1 cellular context compared by ENCODE assay signal in the genomic region with DNA sequence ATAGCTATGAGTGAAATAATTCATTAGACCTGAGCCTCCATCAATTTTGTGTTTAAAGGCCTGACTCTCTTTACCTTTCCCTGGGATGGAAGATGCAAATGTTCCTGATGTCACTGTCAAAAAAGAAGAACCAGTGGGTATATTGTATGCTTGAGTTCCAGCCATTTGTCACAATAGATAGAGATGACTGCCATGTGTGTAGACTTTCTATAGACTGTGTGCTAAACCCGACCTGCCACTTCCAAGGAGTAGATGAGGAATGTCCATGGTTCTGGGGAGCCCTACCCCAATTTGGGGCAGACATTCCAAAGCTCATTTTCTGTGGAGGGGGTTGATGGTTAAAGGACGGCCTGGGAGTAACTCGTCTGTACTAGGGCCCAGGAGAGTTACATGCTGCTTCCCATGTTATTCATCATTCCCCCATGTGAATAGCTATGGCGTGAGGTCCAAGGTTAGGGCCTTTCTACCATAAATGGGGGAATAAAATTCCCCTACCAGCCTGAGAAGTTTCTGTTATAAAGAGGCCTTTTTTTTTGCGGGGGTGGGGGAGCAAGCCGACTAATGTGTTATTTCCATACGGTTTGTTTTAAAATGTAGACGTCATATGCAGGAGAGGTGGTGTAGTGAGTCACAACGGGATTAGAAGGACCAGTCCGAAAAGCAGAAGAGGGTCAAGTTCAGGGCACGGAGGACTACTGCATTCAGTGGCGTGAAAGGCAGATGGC.
TF ChIP-seq lines count a peak whose summit lies in the region.

No MANE protein-coding gene starts in this region.

TF ChIP-seq in GM12878, 131 proteins besides CTCF, POLR2A, EP300 and RAD21 (continued from another document and continues in another):
- TF ChIP-seq ZBTB33 (IDR thresholded peaks at IDR 0.05) (no peak), TARDBP (IDR thresholded peaks at IDR 0.05; ENCODE audit: borderline replicate concordance) (0 out of 2 replicates have a peak, but pooled peaks have one; percentile 28), ZSCAN29 (IDR thresholded peaks at IDR 0.05) (peak; percentile 43; the same call in 1 of the 2 replicates), EED (IDR thresholded peaks at IDR 0.05; ENCODE audit: low read depth) (peak; percentile 85), MYC (IDR thresholded peaks at IDR 0.05; ENCODE audit: insufficient read depth, insufficient read length, insufficient replicate concordance, low read length, severe bottlenecking) (no peak), FOXM1 (IDR thresholded peaks at IDR 0.05; ENCODE audit: low read depth, low read length) (peak; percentile 91; the same call in 1 of the 2 replicates), USF2 (IDR thresholded peaks at IDR 0.05; ENCODE audit: borderline replicate concordance, low read depth, low read length) (no peak), SMAD5 (IDR thresholded peaks at IDR 0.05; ENCODE audit: low read depth) (0 out of 2 replicates have a peak, but pooled peaks have one; percentile 35), SRF (IDR thresholded peaks at IDR 0.05; ENCODE audit: low read depth in 2 of 2, low read length in 2 of 2) (no peak; a peak in 1 of 4 replicates), SUPT20H (IDR thresholded peaks at IDR 0.05; ENCODE audit: borderline replicate concordance, control insufficient read depth, low read depth, low read length) (no peak), JUNB (IDR thresholded peaks at IDR 0.05) (peak; percentile 83), SREBF1 (IDR thresholded peaks at IDR 0.05; ENCODE audit: low read length) (no peak), RB1 (IDR thresholded peaks at IDR 0.05; ENCODE audit: borderline replicate concordance) (no peak), YY1 (IDR thresholded peaks at IDR 0.05; ENCODE audit: low read depth, low read length) (peak; percentile 56; the same call in 1 of the 2 replicates), REST (IDR thresholded peaks at IDR 0.05; ENCODE audit: low read depth, low read length) (no peak), SPI1 (IDR thresholded peaks at IDR 0.05; ENCODE audit: borderline replicate concordance, insufficient read depth, low read depth, low read length) (peak; percentile 76), POLR2AphosphoS5 (IDR thresholded peaks at IDR 0.05; ENCODE audit: low read length) (no peak), BMI1 (IDR thresholded peaks at IDR 0.05; ENCODE audit: borderline replicate concordance) (no peak), ASH2L (IDR thresholded peaks at IDR 0.05; ENCODE audit: borderline replicate concordance, low read depth) (no peak), PML (IDR thresholded peaks at IDR 0.05; ENCODE audit: low read length) (no peak; the same call in 1 of the 2 replicates), LARP7 (IDR thresholded peaks at IDR 0.05) (no peak), SMARCA5 (IDR thresholded peaks at IDR 0.05) (no peak), ZNF207 (IDR thresholded peaks at IDR 0.05; ENCODE audit: borderline replicate concordance) (no peak), GATAD2B (conservative IDR thresholded peaks at IDR 0.05; ENCODE audit: low read depth) (no peak), ATF7 (IDR thresholded peaks at IDR 0.05; ENCODE audit: low read depth) (peak; percentile 85), SIX5 (IDR thresholded peaks at IDR 0.05; ENCODE audit: low read depth, low read length, severe bottlenecking) (no peak), TCF12 (IDR thresholded peaks at IDR 0.05; ENCODE audit: low read depth, low read length) (no peak), BRCA1 (IDR thresholded peaks at IDR 0.05; ENCODE audit: low read depth, low read length) (no peak), DPF2 (IDR thresholded peaks at IDR 0.05) (peak; percentile 75), CHD1 (IDR thresholded peaks at IDR 0.05; ENCODE audit: low read depth, low read length) (no peak), CBX3 (IDR thresholded peaks at IDR 0.05; ENCODE audit: borderline replicate concordance, low read depth) (no peak), FOXK2 (IDR thresholded peaks at IDR 0.05) (no peak), ZNF274 (IDR thresholded peaks at IDR 0.05; ENCODE audit: insufficient read depth, insufficient read length) (no peak), CREB1 (IDR thresholded peaks at IDR 0.05; ENCODE audit: low read depth) (peak; percentile 83), MEF2A (IDR thresholded peaks at IDR 0.05; ENCODE audit: insufficient read depth, low read depth, low read length) (peak; percentile 55; the same call in 1 of the 2 replicates), ZNF622 (IDR thresholded peaks at IDR 0.05) (no peak), IKZF2 (IDR thresholded peaks at IDR 0.05) (peak; percentile 76 to 79), CBX5 (IDR thresholded peaks at IDR 0.05; ENCODE audit: low read depth) (no peak), ETV6 (conservative IDR thresholded peaks at IDR 0.05 in 1 of 2, IDR thresholded peaks at IDR 0.05 in 1 of 2; ENCODE audit: borderline replicate concordance in 1 of 2, low read depth in 1 of 2) (peak in 1 of 2 experiments; percentile 71; a peak in 1 of 4 replicates), SREBF2 (IDR thresholded peaks at IDR 0.05; ENCODE audit: low read length) (no peak), RFX5 (IDR thresholded peaks at IDR 0.05; ENCODE audit: low read depth, low read length) (no peak), CHD2 (IDR thresholded peaks at IDR 0.05; ENCODE audit: borderline replicate concordance, low read depth, low read length) (no peak), BCL11A (IDR thresholded peaks at IDR 0.05; ENCODE audit: low read depth, low read length) (peak; percentile 62; the same call in 1 of the 2 replicates), SUZ12 (IDR thresholded peaks at IDR 0.05; ENCODE audit: unreplicated experiment) (no peak)
- TF ChIP-seq, protein P1, sequence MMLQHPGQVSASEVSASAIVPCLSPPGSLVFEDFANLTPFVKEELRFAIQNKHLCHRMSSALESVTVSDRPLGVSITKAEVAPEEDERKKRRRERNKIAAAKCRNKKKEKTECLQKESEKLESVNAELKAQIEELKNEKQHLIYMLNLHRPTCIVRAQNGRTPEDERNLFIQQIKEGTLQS (IDR thresholded peaks at IDR 0.05; ENCODE audit: borderline replicate concordance, extremely low read depth, low read depth, low read length), result no peak
- TF ChIP-seq, protein P2, sequence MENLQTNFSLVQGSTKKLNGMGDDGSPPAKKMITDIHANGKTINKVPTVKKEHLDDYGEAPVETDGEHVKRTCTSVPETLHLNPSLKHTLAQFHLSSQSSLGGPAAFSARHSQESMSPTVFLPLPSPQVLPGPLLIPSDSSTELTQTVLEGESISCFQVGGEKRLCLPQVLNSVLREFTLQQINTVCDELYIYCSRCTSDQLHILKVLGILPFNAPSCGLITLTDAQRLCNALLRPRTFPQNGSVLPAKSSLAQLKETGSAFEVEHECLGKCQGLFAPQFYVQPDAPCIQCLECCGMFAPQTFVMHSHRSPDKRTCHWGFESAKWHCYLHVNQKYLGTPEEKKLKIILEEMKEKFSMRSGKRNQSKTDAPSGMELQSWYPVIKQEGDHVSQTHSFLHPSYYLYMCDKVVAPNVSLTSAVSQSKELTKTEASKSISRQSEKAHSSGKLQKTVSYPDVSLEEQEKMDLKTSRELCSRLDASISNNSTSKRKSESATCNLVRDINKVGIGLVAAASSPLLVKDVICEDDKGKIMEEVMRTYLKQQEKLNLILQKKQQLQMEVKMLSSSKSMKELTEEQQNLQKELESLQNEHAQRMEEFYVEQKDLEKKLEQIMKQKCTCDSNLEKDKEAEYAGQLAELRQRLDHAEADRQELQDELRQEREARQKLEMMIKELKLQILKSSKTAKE (IDR thresholded peaks at IDR 0.05; ENCODE audit: low read depth, poor library complexity, severe bottlenecking), result peak; percentile 88
- TF ChIP-seq, protein P3, sequence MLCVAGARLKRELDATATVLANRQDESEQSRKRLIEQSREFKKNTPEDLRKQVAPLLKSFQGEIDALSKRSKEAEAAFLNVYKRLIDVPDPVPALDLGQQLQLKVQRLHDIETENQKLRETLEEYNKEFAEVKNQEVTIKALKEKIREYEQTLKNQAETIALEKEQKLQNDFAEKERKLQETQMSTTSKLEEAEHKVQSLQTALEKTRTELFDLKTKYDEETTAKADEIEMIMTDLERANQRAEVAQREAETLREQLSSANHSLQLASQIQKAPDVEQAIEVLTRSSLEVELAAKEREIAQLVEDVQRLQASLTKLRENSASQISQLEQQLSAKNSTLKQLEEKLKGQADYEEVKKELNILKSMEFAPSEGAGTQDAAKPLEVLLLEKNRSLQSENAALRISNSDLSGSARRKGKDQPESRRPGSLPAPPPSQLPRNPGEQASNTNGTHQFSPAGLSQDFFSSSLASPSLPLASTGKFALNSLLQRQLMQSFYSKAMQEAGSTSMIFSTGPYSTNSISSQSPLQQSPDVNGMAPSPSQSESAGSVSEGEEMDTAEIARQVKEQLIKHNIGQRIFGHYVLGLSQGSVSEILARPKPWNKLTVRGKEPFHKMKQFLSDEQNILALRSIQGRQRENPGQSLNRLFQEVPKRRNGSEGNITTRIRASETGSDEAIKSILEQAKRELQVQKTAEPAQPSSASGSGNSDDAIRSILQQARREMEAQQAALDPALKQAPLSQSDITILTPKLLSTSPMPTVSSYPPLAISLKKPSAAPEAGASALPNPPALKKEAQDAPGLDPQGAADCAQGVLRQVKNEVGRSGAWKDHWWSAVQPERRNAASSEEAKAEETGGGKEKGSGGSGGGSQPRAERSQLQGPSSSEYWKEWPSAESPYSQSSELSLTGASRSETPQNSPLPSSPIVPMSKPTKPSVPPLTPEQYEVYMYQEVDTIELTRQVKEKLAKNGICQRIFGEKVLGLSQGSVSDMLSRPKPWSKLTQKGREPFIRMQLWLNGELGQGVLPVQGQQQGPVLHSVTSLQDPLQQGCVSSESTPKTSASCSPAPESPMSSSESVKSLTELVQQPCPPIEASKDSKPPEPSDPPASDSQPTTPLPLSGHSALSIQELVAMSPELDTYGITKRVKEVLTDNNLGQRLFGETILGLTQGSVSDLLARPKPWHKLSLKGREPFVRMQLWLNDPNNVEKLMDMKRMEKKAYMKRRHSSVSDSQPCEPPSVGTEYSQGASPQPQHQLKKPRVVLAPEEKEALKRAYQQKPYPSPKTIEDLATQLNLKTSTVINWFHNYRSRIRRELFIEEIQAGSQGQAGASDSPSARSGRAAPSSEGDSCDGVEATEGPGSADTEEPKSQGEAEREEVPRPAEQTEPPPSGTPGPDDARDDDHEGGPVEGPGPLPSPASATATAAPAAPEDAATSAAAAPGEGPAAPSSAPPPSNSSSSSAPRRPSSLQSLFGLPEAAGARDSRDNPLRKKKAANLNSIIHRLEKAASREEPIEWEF (IDR thresholded peaks at IDR 0.05; ENCODE audit: insufficient replicate concordance, low read depth, low read length), result peak; percentile 36
- TF ChIP-seq, protein P4, sequence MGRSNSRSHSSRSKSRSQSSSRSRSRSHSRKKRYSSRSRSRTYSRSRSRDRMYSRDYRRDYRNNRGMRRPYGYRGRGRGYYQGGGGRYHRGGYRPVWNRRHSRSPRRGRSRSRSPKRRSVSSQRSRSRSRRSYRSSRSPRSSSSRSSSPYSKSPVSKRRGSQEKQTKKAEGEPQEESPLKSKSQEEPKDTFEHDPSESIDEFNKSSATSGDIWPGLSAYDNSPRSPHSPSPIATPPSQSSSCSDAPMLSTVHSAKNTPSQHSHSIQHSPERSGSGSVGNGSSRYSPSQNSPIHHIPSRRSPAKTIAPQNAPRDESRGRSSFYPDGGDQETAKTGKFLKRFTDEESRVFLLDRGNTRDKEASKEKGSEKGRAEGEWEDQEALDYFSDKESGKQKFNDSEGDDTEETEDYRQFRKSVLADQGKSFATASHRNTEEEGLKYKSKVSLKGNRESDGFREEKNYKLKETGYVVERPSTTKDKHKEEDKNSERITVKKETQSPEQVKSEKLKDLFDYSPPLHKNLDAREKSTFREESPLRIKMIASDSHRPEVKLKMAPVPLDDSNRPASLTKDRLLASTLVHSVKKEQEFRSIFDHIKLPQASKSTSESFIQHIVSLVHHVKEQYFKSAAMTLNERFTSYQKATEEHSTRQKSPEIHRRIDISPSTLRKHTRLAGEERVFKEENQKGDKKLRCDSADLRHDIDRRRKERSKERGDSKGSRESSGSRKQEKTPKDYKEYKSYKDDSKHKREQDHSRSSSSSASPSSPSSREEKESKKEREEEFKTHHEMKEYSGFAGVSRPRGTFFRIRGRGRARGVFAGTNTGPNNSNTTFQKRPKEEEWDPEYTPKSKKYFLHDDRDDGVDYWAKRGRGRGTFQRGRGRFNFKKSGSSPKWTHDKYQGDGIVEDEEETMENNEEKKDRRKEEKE (IDR thresholded peaks at IDR 0.05), result no peak
